Comparison of ENCODE assay signal across 5 cellular contexts in genomic region chr17:7120635-7121034, GRCh38. TPM values are rescaled to one million over a fixed set of nuclear protein-coding genes. Genes with fewer than 3 reads are reported as not detected.
"Had no signal": no experiment of that assay in that cellular context is flagged by ENCODE, and none has a peak within 500 bp of the region (broad histone marks: within the 10 kb centered on the region; RNA-seq: fewer than 3 reads in every experiment).

No MANE protein-coding gene starts in this region.

RNA-seq across cellular contexts. Expression of gene ASGR2, which starts 6.0 kb away (rescaled TPM):
- total RNA-seq: activated CD4-positive, alpha-beta T cell treated with anti-CD3 and anti-CD28 coated beads, Interleukin-2, amount 10 ng/mL, durations not matched to agents 24 days and 14 days; activated CD8-positive, alpha-beta T cell treated with anti-CD3 and anti-CD28 coated beads, Interleukin-2, amount 10 ng/mL, durations not matched to agents 7 days and 5 days; activated naive CD4-positive, alpha-beta T cell treated with anti-CD3 and anti-CD28 coated beads, Interleukin-2, amount 50 U/mL, for 72 hours; ureter had no signal
- polyA plus RNA-seq: keratinocyte had no signal

RNA-seq across cellular contexts. Expression of gene CLEC10A, which starts 40.6 kb away (rescaled TPM):
- total RNA-seq: activated CD4-positive, alpha-beta T cell treated with anti-CD3 and anti-CD28 coated beads, Interleukin-2, amount 10 ng/mL, durations not matched to agents 24 days and 14 days; activated CD8-positive, alpha-beta T cell treated with anti-CD3 and anti-CD28 coated beads, Interleukin-2, amount 10 ng/mL, durations not matched to agents 7 days and 5 days; activated naive CD4-positive, alpha-beta T cell treated with anti-CD3 and anti-CD28 coated beads, Interleukin-2, amount 50 U/mL, for 72 hours had no signal
- polyA plus RNA-seq: keratinocyte had no signal
